In genomic region chr15:69823223-69823907, GRCh38 we compare ENCODE assay signal across 15 cellular contexts.
A peak's percentile ranks its signal among the peaks of the same experiment; 100 is the strongest.
DNase-seq lines count a peak whose midpoint lies in the region; ATAC-seq and TF ChIP-seq lines count a peak whose summit lies in the region.
"Had no signal": no experiment of that assay in that cellular context is flagged by ENCODE, and none has a peak within 500 bp of the region (broad histone marks: within the 10 kb centered on the region; RNA-seq: fewer than 3 reads in every experiment).

No MANE protein-coding gene starts in this region.

- H3K4me1 ChIP-seq in PC-3 (ENCODE audit: insufficient read depth, low read length), result no peaks in the 10 kb centered on the region
- H3K4me1 ChIP-seq: pancreas had no signal

- no peaks in the 10 kb centered on the region for H3K79me2 ChIP-seq in PC-3 (ENCODE audit: low read length)

- H3K4me3 ChIP-seq in PC-3 (ENCODE audit: low read length) (no peak overlapping the region), fibroblast of pulmonary artery (replicated peaks; ENCODE audit: low read depth, low read length) (no peak overlapping the region)
- H3K4me3 ChIP-seq: GM23338, pancreas had no signal

- no peaks in the 10 kb centered on the region for H3K9me3 ChIP-seq in PC-3 (ENCODE audit: low read length)
- H3K9me3 ChIP-seq: pancreas had no signal

- no peak overlapping the region for H3K27ac ChIP-seq in PC-3 (ENCODE audit: low read length)
- H3K27ac ChIP-seq: pancreas had no signal

- BruUV-seq in PC-3 (replicated peaks; lab: Mats Ljungman, UMichigan), result no TSS peak

- POLR2A ChIA-PET in PC-3 (lab: Charles Lee; ENCODE audit: unreplicated experiment), result no interaction called here

- no peak overlapping the region for H2AFZ ChIP-seq in PC-3 (ENCODE audit: low read length)
- H2AFZ ChIP-seq: GM23338 had no signal

- no peak for ATAC-seq in PC-3
- ATAC-seq in GM21526 (IDR thresholded peaks at IDR 0.05; ENCODE audit: low FRiP score, unreplicated experiment), result no peak
- no peak for ATAC-seq in GM21737 (IDR thresholded peaks at IDR 0.05; ENCODE audit: unreplicated experiment)
- ATAC-seq: GM23338, pancreas had no signal

- TF ChIP-seq CTCF in PC-3 (conservative IDR thresholded peaks at IDR 0.05; ENCODE audit: low read depth, low read length) (no peak), fibroblast of pulmonary artery (IDR thresholded peaks at IDR 0.05; ENCODE audit: low read length, missing control alignments) (no peak)

- CTCF ChIA-PET in PC-3 (lab: Charles Lee), result no interaction called here

- no peaks in the 10 kb centered on the region for H3K36me3 ChIP-seq in PC-3 (ENCODE audit: low read depth, low read length)
- H3K36me3 ChIP-seq: pancreas had no signal

- DNase-seq in DMS53 (lab: John Stamatoyannopoulos, UW) (peak; percentile 15), DMS53 treated with DMSO at 0.1 percent for 48 hours (lab: John Stamatoyannopoulos, UW; ENCODE audit: unreplicated experiment) (no peak), PC-3 (peak; percentile 40), fibroblast of pulmonary artery (ENCODE audit: low read depth) (peak; percentile 21), NCI-H2196 treated with DMSO at 0.1 percent for 48 hours (lab: John Stamatoyannopoulos, UW; ENCODE audit: unreplicated experiment) (no peak)
- no peak for DNase-seq in activated CD4-positive, alpha-beta T cell treated with anti-CD3 and anti-CD28 coated beads, Interleukin-2, amount 50 U/mL, for 4 hours
- DNase-seq: 8988T; activated CD8-positive, alpha-beta memory T cell treated with anti-CD3 and anti-CD28 coated beads for 24 hours; NCI-H1048; NCI-H510A treated with DMSO at 0.1 percent for 48 hours; pancreas; SHP77 treated with DMSO at 0.1 percent for 48 hours had no signal

- H3K9ac ChIP-seq in PC-3 (ENCODE audit: low read length), result no peak overlapping the region

- intact Hi-C loops in PC-3 (cut with micrococcal nuclease), result no loop called here

- no peaks in the 10 kb centered on the region for H4K20me1 ChIP-seq in PC-3 (ENCODE audit: low read length)

- H3K4me2 ChIP-seq in PC-3 (ENCODE audit: low read length), result no peak overlapping the region
- H3K4me2 ChIP-seq: GM23338 had no signal

- H3F3A ChIP-seq in PC-3 (ENCODE audit: low read length, unreplicated experiment), result no peaks in the 10 kb centered on the region

- peaks cover 46% of the 10 kb centered on the region for H3K27me3 ChIP-seq in PC-3 (ENCODE audit: low read length)
- H3K27me3 ChIP-seq: pancreas had no signal

- no peaks in the 10 kb centered on the region for H3K9me2 ChIP-seq in PC-3 (replicated peaks; ENCODE audit: low read length)

Comparison
In these comparisons a context has a peak if more than half of its experiments do, and no peak if none do; other contexts are left out.
1. DNase-seq: peak in DMS53 (single experiment), PC-3 (single experiment) and fibroblast of pulmonary artery (single experiment); none in DMS53 treated with DMSO at 0.1 percent for 48 hours (single experiment), NCI-H2196 treated with DMSO at 0.1 percent for 48 hours (single experiment) and activated CD4-positive, alpha-beta T cell treated with anti-CD3 and anti-CD28 coated beads, Interleukin-2, amount 50 U/mL, for 4 hours (0 of 2).